ENCODE assay signal across 10 cellular contexts in the genomic region with DNA sequence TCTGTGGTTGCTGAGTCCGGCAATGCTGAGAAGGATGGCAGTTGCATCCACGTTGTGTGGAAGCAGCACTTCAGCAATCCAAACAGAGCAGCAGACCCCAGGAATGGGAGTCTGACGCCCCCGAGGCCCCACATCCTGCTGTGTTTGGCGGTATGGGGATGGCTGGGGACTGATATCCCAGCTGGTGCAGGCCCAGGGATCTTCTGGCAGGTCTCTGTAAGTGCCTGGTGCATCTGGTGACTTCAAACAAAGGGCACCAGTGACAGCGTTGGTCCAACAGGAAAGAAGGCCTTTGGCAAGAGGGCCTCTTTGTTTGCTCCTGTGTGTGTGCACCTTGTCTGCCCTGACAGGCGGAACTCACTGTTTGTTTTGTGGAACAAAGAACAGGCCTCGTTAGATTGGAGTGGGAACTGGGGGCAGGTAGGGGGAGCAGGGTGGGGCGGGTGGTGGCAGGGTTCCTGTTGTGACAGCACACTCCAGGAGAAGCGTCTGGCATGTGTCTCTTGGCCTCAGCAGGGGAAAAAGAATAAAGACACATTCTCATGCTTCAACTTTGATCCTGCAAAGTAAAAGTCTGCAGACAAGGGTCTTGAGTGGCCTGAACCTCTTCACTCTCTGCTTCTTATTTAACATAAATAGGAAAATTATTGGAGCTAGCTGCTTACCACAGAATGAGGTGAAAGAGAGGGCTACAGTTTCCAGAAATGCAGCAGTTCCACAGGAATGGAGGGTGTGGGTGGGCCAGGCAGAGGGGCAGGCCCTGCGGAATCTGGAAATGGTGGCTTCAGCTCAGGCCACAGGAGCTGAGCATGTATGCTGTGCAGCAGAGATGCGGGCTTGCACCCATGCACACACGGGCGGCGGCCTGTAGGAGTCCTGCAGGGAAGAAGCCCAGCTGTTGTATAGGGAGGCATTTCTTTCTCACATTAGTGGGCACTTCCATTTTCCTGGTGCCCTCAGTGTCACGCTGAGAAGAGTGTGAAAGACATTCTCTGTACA.
DNase-seq lines count a peak whose midpoint lies in the region; ATAC-seq and TF ChIP-seq lines count a peak whose summit lies in the region.
"Had no signal": no experiment of that assay in that cellular context is flagged by ENCODE, and none has a peak within 500 bp of the region (broad histone marks: within the 10 kb centered on the region; RNA-seq: fewer than 3 reads in every experiment).

No MANE protein-coding gene starts in this region.

- no peak overlapping the region for H3K27ac ChIP-seq in brain microvascular endothelial cell
- H3K27ac ChIP-seq: BLaER1 treated with 17β-estradiol and CSF1 and Interleukin-3, amounts not matched to agents 10 nM and 100 nM; WERI-Rb-1 had no signal

- H3K4me3 ChIP-seq in brain microvascular endothelial cell (ENCODE audit: low read depth, low read length): no peak overlapping the region
- H3K4me3 ChIP-seq: BLaER1 treated with 17β-estradiol and CSF1 and Interleukin-3, amounts not matched to agents 10 nM and 100 nM had no signal

- no peaks in the 10 kb centered on the region for H3K36me3 ChIP-seq in brain microvascular endothelial cell (replicated peaks)
- H3K36me3 ChIP-seq: BLaER1 treated with 17β-estradiol and CSF1 and Interleukin-3, amounts not matched to agents 10 nM and 100 nM; WERI-Rb-1 had no signal

- in situ Hi-C loops in brain microvascular endothelial cell (cut with HindIII; ENCODE audit: low pct_ligation_motif_present, low sequenced_read_pairs): loop anchor here (25.0 kb wide), 1 partner anchor 1010 kb away; no protein-coding TSS in a partner anchor

- DNase-seq in DMS153 (lab: John Stamatoyannopoulos, UW): peak; percentile 95
- peak; percentile 94 for DNase-seq in NCI-H2029 (lab: John Stamatoyannopoulos, UW)
- DNase-seq in brain microvascular endothelial cell: no peak
- peak; percentile 74 for DNase-seq in mucosa of gallbladder (ENCODE audit: low spot score)
- DNase-seq in GF-D8 (lab: John Stamatoyannopoulos, UW): no peak
- DNase-seq in UCSD-AML1 (lab: John Stamatoyannopoulos, UW; ENCODE audit: unreplicated experiment): no peak
- DNase-seq: WERI-Rb-1 had no signal

- no peak for ATAC-seq in HG03442 (IDR thresholded peaks at IDR 0.05; ENCODE audit: unreplicated experiment)
- no peak for ATAC-seq in HG03095 (IDR thresholded peaks at IDR 0.05; ENCODE audit: unreplicated experiment)

- H3K27me3 ChIP-seq in brain microvascular endothelial cell (replicated peaks): no peaks in the 10 kb centered on the region
- H3K27me3 ChIP-seq: BLaER1 treated with 17β-estradiol and CSF1 and Interleukin-3, amounts not matched to agents 10 nM and 100 nM had no signal

- TF ChIP-seq CTCF in brain microvascular endothelial cell (IDR thresholded peaks at IDR 0.05; ENCODE audit: low read depth, low read length, missing control alignments): peak; percentile 7

Comparison
In these comparisons a context has a peak if more than half of its experiments do, and no peak if none do; other contexts are left out.
1. DNase-seq: peak in DMS153 (single experiment), NCI-H2029 (single experiment) and mucosa of gallbladder (single experiment); none in brain microvascular endothelial cell (single experiment), GF-D8 (single experiment) and UCSD-AML1 (single experiment).